ENCODE assay signal across 1 cellular context in the genomic region with DNA sequence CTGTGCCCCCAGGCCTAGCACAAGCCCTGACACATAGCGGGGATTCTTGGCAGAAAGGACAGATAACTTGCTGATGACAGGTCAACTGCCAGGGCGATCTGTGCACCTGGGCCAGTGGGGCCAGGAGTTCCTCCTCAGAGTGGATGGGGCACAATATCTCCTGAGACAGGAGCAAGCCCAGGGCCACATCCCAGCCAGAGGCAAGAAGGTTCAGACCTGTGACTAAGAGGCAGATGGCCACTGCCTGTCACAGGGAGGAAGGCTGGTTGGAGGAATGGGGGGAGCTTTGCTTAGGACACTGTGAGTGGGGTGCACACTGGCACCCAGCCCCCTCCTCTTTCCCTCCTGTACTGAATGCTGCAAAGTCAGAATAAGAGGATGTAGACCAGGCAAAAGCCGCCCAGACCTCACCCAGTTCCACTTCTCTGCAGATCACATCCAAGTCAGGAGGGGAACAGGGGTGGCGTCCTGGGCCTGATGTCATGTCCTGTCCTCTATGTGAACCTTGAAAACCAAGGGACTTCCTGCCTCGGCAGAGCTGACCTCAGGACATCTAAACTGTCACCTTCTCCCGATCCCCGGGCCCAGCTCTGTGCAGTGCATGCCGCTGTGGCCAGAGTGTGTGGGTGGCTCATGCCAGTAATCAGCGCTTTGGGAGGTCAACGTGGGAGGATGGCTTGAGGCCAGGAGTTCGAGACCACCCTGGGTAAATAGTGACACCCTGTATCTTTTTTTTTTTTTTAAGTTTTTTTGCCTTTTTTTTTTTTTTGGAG.
TF ChIP-seq lines count a peak whose summit lies in the region.

No MANE protein-coding gene starts in this region.

TF ChIP-seq in GM12878, 131 proteins besides CTCF, POLR2A, EP300 and RAD21 (continued from another document):
- TF ChIP-seq E4F1 (IDR thresholded peaks at IDR 0.05; ENCODE audit: borderline replicate concordance, partially characterized antibody) (no peak), TARDBP (IDR thresholded peaks at IDR 0.05; ENCODE audit: borderline replicate concordance) (peak; percentile 45; the same call in 1 of the 2 replicates), JUNB (IDR thresholded peaks at IDR 0.05) (no peak), FOS (IDR thresholded peaks at IDR 0.05; ENCODE audit: borderline replicate concordance, extremely low read depth, insufficient read length) (no peak), BCL11A (IDR thresholded peaks at IDR 0.05; ENCODE audit: low read depth, low read length) (peak; percentile 5; the same call in 1 of the 2 replicates), EGR1 (IDR thresholded peaks at IDR 0.05; ENCODE audit: borderline replicate concordance in 1 of 2, low read depth in 2 of 2, low read length in 2 of 2) (peak in 1 of 2 experiments; percentile 87; a peak in 2 of 3 replicates), FOXK2 (IDR thresholded peaks at IDR 0.05) (no peak), NFXL1 (IDR thresholded peaks at IDR 0.05; ENCODE audit: borderline replicate concordance) (no peak), NFIC (IDR thresholded peaks at IDR 0.05; ENCODE audit: low read depth, low read length) (no peak), BHLHE40 (IDR thresholded peaks at IDR 0.05; ENCODE audit: borderline replicate concordance in 1 of 2, low read depth in 2 of 2, low read length in 1 of 2) (peak; percentile 38 to 75; a peak in 3 of 4 replicates), RELB (IDR thresholded peaks at IDR 0.05; ENCODE audit: low read depth) (no peak), SP1 (IDR thresholded peaks at IDR 0.05; ENCODE audit: low read depth, low read length) (peak; percentile 23), SMC3 (IDR thresholded peaks at IDR 0.05; ENCODE audit: borderline replicate concordance, low read length) (no peak), SREBF1 (IDR thresholded peaks at IDR 0.05; ENCODE audit: low read length) (no peak), TAF1 (IDR thresholded peaks at IDR 0.05; ENCODE audit: borderline replicate concordance, low read depth, low read length) (peak; percentile 44; the same call in 1 of the 2 replicates), JUND (IDR thresholded peaks at IDR 0.05; ENCODE audit: low read depth, low read length) (no peak), ZNF384 (IDR thresholded peaks at IDR 0.05; ENCODE audit: borderline replicate concordance, low read depth, low read length) (peak; percentile 34; the same call in 1 of the 2 replicates), USF1 (IDR thresholded peaks at IDR 0.05; ENCODE audit: borderline replicate concordance, extremely low read length, insufficient read depth, low read depth, low read length) (no peak), POU2F2 (IDR thresholded peaks at IDR 0.05; ENCODE audit: borderline replicate concordance, low read depth, low read length) (0 out of 3 replicates have a peak, but pooled peaks have one; percentile 47), NFYA (IDR thresholded peaks at IDR 0.05; ENCODE audit: borderline replicate concordance, low read depth, low read length) (no peak), CREM (IDR thresholded peaks at IDR 0.05; ENCODE audit: low read depth) (peak; percentile 85), ASH2L (IDR thresholded peaks at IDR 0.05; ENCODE audit: borderline replicate concordance, low read depth) (no peak), SIN3A (IDR thresholded peaks at IDR 0.05; ENCODE audit: low read depth, low read length) (no peak), TCF3 (IDR thresholded peaks at IDR 0.05; ENCODE audit: borderline replicate concordance, insufficient read depth, low read depth, low read length) (no peak), PAX8 (IDR thresholded peaks at IDR 0.05) (no peak), ZZZ3 (IDR thresholded peaks at IDR 0.05; ENCODE audit: control insufficient read depth, insufficient read length, low read depth) (no peak), RB1 (IDR thresholded peaks at IDR 0.05; ENCODE audit: borderline replicate concordance) (no peak)
- TF ChIP-seq, protein P1, sequence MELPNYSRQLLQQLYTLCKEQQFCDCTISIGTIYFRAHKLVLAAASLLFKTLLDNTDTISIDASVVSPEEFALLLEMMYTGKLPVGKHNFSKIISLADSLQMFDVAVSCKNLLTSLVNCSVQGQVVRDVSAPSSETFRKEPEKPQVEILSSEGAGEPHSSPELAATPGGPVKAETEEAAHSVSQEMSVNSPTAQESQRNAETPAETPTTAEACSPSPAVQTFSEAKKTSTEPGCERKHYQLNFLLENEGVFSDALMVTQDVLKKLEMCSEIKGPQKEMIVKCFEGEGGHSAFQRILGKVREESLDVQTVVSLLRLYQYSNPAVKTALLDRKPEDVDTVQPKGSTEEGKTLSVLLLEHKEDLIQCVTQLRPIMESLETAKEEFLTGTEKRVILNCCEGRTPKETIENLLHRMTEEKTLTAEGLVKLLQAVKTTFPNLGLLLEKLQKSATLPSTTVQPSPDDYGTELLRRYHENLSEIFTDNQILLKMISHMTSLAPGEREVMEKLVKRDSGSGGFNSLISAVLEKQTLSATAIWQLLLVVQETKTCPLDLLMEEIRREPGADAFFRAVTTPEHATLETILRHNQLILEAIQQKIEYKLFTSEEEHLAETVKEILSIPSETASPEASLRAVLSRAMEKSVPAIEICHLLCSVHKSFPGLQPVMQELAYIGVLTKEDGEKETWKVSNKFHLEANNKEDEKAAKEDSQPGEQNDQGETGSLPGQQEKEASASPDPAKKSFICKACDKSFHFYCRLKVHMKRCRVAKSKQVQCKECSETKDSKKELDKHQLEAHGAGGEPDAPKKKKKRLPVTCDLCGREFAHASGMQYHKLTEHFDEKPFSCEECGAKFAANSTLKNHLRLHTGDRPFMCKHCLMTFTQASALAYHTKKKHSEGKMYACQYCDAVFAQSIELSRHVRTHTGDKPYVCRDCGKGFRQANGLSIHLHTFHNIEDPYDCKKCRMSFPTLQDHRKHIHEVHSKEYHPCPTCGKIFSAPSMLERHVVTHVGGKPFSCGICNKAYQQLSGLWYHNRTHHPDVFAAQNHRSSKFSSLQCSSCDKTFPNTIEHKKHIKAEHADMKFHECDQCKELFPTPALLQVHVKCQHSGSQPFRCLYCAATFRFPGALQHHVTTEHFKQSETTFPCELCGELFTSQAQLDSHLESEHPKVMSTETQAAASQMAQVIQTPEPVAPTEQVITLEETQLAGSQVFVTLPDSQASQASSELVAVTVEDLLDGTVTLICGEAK (IDR thresholded peaks at IDR 0.05; ENCODE audit: borderline replicate concordance), result peak; percentile 48; the same call in 1 of the 2 replicates
- TF ChIP-seq, protein P2, sequence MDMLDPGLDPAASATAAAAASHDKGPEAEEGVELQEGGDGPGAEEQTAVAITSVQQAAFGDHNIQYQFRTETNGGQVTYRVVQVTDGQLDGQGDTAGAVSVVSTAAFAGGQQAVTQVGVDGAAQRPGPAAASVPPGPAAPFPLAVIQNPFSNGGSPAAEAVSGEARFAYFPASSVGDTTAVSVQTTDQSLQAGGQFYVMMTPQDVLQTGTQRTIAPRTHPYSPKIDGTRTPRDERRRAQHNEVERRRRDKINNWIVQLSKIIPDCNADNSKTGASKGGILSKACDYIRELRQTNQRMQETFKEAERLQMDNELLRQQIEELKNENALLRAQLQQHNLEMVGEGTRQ (IDR thresholded peaks at IDR 0.05; ENCODE audit: borderline replicate concordance, low read depth, low read length), result no peak
- TF ChIP-seq, protein P3, sequence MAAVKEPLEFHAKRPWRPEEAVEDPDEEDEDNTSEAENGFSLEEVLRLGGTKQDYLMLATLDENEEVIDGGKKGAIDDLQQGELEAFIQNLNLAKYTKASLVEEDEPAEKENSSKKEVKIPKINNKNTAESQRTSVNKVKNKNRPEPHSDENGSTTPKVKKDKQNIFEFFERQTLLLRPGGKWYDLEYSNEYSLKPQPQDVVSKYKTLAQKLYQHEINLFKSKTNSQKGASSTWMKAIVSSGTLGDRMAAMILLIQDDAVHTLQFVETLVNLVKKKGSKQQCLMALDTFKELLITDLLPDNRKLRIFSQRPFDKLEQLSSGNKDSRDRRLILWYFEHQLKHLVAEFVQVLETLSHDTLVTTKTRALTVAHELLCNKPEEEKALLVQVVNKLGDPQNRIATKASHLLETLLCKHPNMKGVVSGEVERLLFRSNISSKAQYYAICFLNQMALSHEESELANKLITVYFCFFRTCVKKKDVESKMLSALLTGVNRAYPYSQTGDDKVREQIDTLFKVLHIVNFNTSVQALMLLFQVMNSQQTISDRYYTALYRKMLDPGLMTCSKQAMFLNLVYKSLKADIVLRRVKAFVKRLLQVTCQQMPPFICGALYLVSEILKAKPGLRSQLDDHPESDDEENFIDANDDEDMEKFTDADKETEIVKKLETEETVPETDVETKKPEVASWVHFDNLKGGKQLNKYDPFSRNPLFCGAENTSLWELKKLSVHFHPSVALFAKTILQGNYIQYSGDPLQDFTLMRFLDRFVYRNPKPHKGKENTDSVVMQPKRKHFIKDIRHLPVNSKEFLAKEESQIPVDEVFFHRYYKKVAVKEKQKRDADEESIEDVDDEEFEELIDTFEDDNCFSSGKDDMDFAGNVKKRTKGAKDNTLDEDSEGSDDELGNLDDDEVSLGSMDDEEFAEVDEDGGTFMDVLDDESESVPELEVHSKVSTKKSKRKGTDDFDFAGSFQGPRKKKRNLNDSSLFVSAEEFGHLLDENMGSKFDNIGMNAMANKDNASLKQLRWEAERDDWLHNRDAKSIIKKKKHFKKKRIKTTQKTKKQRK (IDR thresholded peaks at IDR 0.05; ENCODE audit: low read depth, low read length), result no peak
- TF ChIP-seq, protein P4, sequence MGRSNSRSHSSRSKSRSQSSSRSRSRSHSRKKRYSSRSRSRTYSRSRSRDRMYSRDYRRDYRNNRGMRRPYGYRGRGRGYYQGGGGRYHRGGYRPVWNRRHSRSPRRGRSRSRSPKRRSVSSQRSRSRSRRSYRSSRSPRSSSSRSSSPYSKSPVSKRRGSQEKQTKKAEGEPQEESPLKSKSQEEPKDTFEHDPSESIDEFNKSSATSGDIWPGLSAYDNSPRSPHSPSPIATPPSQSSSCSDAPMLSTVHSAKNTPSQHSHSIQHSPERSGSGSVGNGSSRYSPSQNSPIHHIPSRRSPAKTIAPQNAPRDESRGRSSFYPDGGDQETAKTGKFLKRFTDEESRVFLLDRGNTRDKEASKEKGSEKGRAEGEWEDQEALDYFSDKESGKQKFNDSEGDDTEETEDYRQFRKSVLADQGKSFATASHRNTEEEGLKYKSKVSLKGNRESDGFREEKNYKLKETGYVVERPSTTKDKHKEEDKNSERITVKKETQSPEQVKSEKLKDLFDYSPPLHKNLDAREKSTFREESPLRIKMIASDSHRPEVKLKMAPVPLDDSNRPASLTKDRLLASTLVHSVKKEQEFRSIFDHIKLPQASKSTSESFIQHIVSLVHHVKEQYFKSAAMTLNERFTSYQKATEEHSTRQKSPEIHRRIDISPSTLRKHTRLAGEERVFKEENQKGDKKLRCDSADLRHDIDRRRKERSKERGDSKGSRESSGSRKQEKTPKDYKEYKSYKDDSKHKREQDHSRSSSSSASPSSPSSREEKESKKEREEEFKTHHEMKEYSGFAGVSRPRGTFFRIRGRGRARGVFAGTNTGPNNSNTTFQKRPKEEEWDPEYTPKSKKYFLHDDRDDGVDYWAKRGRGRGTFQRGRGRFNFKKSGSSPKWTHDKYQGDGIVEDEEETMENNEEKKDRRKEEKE (IDR thresholded peaks at IDR 0.05), result no peak
